In the genomic region with DNA sequence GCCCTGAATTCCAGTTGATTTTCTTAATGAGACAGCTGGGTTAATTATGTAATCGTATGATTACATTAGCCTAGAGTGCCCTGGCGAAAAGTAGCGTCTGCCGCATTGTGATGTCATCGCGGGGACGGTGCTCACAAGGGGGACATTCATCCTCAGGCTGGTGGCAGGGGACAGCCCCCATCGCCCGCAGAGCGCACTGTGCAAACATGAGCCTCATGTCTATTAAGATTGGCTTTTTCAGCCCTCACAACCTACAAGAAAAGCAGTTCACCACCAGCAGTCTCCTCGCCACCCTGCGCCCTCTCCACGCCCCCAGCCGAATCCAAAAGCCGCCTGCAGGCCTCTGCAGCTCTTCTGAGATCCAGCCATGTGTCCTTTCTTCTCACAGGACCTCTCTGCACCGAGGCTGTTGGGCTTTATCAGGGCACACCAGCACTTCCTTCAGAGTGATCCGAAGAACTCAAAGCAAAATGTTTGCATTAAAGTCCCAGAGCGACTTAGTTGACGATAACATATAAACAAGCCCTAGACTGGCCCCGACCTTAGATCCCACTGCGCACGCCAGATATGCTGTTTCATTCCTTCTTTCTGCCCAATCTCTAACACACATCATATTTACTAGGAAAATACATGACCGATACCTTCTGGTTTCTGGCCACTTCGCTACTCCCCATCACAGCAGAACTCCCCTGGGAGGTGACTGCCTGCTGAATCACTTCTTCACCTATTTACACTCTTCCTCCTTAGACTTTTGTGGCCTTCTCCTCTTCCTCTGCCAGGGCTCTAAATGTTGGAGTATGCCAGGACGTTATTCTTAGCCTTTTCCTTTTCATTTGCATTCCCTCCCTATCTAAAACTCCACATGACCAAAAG, we compare ENCODE assay signal across 16 cellular contexts.
A peak's percentile ranks its signal among the peaks of the same experiment; 100 is the strongest.
DNase-seq lines count a peak whose midpoint lies in the region; ATAC-seq, FAIRE-seq and TF ChIP-seq lines count a peak whose summit lies in the region.
"Had no signal": no experiment of that assay in that cellular context is flagged by ENCODE, and none has a peak within 500 bp of the region (broad histone marks: within the 10 kb centered on the region; RNA-seq: fewer than 3 reads in every experiment).

No MANE protein-coding gene starts in this region.

- peak overlapping the region; percentile 72 to 76 for H3K9ac ChIP-seq in K562 (ENCODE audit: insufficient read depth in 1 of 2, low read depth in 2 of 2, low read length in 2 of 2)

- BruUV-seq in K562 (replicated peaks; lab: Mats Ljungman, UMichigan): no TSS peak

- H3K27me3 ChIP-seq in K562 (ENCODE audit: control insufficient read depth in 2 of 2, insufficient read depth in 2 of 2, low read length in 2 of 2) (no peaks in the 10 kb centered on the region), left ventricle myocardium inferior (ENCODE audit: low read depth) (no peaks in the 10 kb centered on the region), pancreas (no peaks in the 10 kb centered on the region), tibial nerve (no peaks in the 10 kb centered on the region)
- H3K27me3 ChIP-seq: neutrophil had no signal

- peak; percentile 93 for ATAC-seq in K562
- ATAC-seq in pancreas: no peak
- ATAC-seq: activated naive CD4-positive, alpha-beta T cell treated with anti-CD3 and anti-CD28 coated beads, Interleukin-2, amount 50 U/mL, for 72 hours had no signal

- peaks cover 7% of the 10 kb centered on the region for H3K9me3 ChIP-seq in K562 (replicated peaks; ENCODE audit: control insufficient read depth, insufficient read depth, low read depth, low read length)
- peaks cover 21% of the 10 kb centered on the region for H3K9me3 ChIP-seq in left ventricle myocardium inferior (replicated peaks)
- no peaks in the 10 kb centered on the region for H3K9me3 ChIP-seq in pancreas
- peaks cover 0 to 11% (median 0%) of the 10 kb centered on the region in 4 donors for H3K9me3 ChIP-seq in tibial nerve

- peaks cover 14% of the 10 kb centered on the region for H3K36me3 ChIP-seq in K562 (ENCODE audit: control insufficient read depth, insufficient read depth, low read length)
- H3K36me3 ChIP-seq in left ventricle myocardium inferior: peaks cover 12% of the 10 kb centered on the region
- H3K36me3 ChIP-seq in pancreas: no peaks in the 10 kb centered on the region
- peaks cover 0 to 47% (median 0%) of the 10 kb centered on the region in 3 donors for H3K36me3 ChIP-seq in tibial nerve

- TF ChIP-seq CTCF in NB4 (IDR thresholded peaks at IDR 0.05; ENCODE audit: low read depth, low read length) (no peak), K562 (IDR thresholded peaks at IDR 0.05 in 2 of 3, conservative IDR thresholded peaks at IDR 0.05 in 1 of 3; ENCODE audit: insufficient read depth in 2 of 3, low read depth in 1 of 3, low read length in 3 of 3) (peak in 1 of 3 experiments; percentile 2; a peak in 2 of 6 replicates), left ventricle myocardium inferior (IDR thresholded peaks at IDR 0.05; ENCODE audit: borderline replicate concordance) (no peak), pancreas (IDR thresholded peaks at IDR 0.05) (no peak), tibial nerve (IDR thresholded peaks at IDR 0.05) (no peak)

- CTCF ChIA-PET in K562 (lab: Yijun Ruan, JAX; ENCODE audit: low intra/inter-chr PET ratio): no interaction called here

- H3K4me2 ChIP-seq in K562 (ENCODE audit: insufficient read depth, low read length): peak overlapping the region; percentile 78

- DNase-seq in NB4 (ENCODE audit: low read depth): peak; percentile 26
- DNase-seq in K562 (ENCODE audit: extremely low read depth in 1 of 4, low spot score in 3 of 4): peak; percentile 79 to 97 (median 85)
- no peak for DNase-seq in left ventricle myocardium inferior
- DNase-seq in putamen (ENCODE audit: low spot score): peak; percentile 52
- no peak for DNase-seq in NCI-H1048 (lab: John Stamatoyannopoulos, UW)
- DNase-seq in pancreas: no peak
- DNase-seq in tibial nerve (ENCODE audit: low spot score in 2 of 2): no peak
- DNase-seq in RKO (ENCODE audit: low spot score): no peak
- DNase-seq: activated CD4-positive, alpha-beta T cell treated with anti-CD3 and anti-CD28 coated beads for 1 hour; AML-193; NCI-H1436; NCI-H510A had no signal

- peaks cover 8% of the 10 kb centered on the region; the same call in 2 of the 3 replicates for H3K79me2 ChIP-seq in K562 (ENCODE audit: control insufficient read depth, insufficient read depth, low read length)

- H2AFZ ChIP-seq in K562 (ENCODE audit: low read depth, low read length): peak overlapping the region; percentile 71

- TF ChIP-seq EP300 in K562 (IDR thresholded peaks at IDR 0.05; ENCODE audit: low read length) (peak; percentile 94), tibial nerve (IDR thresholded peaks at IDR 0.05) (no peak)

- H3K27ac ChIP-seq in K562 (ENCODE audit: extremely low read depth, low read depth, low read length): peak overlapping the region; percentile 96
- H3K27ac ChIP-seq in left ventricle myocardium inferior (replicated peaks): peak overlapping the region; percentile 58
- H3K27ac ChIP-seq in pancreas: no peak overlapping the region
- H3K27ac ChIP-seq in tibial nerve: peak overlapping the region in 2 of 4 donors; percentile 64 to 69
- H3K27ac ChIP-seq: neutrophil had no signal

- intact Hi-C loops in K562 (cut with micrococcal nuclease): loop anchor here (5.0 kb wide), 2 partner anchors 178 to 263 kb away; a partner anchor contains a TSS
- intact Hi-C loops in left ventricle myocardium inferior (cut with micrococcal nuclease): no loop called here
- intact Hi-C loops in pancreas (cut with DNase I): no loop called here

- peaks cover 29 to 35% of the 10 kb centered on the region in 2 experiments; a peak in 4 of 5 replicates for H3K4me1 ChIP-seq in K562 (replicated peaks in 1 of 2; ENCODE audit: control insufficient read depth in 2 of 2, insufficient read depth in 2 of 2, low read length in 2 of 2)
- peaks cover 34% of the 10 kb centered on the region for H3K4me1 ChIP-seq in left ventricle myocardium inferior
- no peaks in the 10 kb centered on the region for H3K4me1 ChIP-seq in pancreas
- H3K4me1 ChIP-seq in tibial nerve: peaks cover 0 to 6% (median 3%) of the 10 kb centered on the region in 4 donors

- no peaks in the 10 kb centered on the region; the same call in 1 of the 2 replicates for H4K20me1 ChIP-seq in K562 (replicated peaks; ENCODE audit: control insufficient read depth, insufficient read depth, low read length)

- TF ChIP-seq RAD21 in K562 (CRISPR knock-in tag; conservative IDR thresholded peaks at IDR 0.05 in 1 of 2, IDR thresholded peaks at IDR 0.05 in 1 of 2): no peak; a peak in 1 of 4 replicates

- FAIRE-seq in K562 (lab: Jason Lieb, UNC) (peak; percentile 97), pancreas (lab: Jason Lieb, UNC) (no peak)
- FAIRE-seq: H54 had no signal

- POLR2A ChIA-PET in K562 (lab: Yijun Ruan, JAX): interaction anchor here (0.6 to 2.2 kb wide), 2 partner anchors 9 to 29 kb away, joined by 3 to 8 read pairs; no protein-coding TSS in a partner anchor

- no peak overlapping the region for H3K4me3 ChIP-seq in NB4 (ENCODE audit: low read depth, low read length)
- H3K4me3 ChIP-seq in K562: peak overlapping the region; percentile 7; the same call in 1 of the 2 replicates
- H3K4me3 ChIP-seq in left ventricle myocardium inferior: peak overlapping the region; percentile 12
- no peak overlapping the region for H3K4me3 ChIP-seq in pancreas
- no peak overlapping the region for H3K4me3 ChIP-seq in tibial nerve
- H3K4me3 ChIP-seq: lung had no signal

- H3K9me1 ChIP-seq in K562 (ENCODE audit: control insufficient read depth, insufficient read depth, low read length): no peaks in the 10 kb centered on the region

- in situ Hi-C loops in K562 (cut with MboI): no loop called here

- no peak for TF ChIP-seq POLR2A in NB4 (IDR thresholded peaks at IDR 0.05; ENCODE audit: extremely low read depth, insufficient read length)
- TF ChIP-seq POLR2A in K562 (conservative IDR thresholded peaks at IDR 0.05): no peak; the same call in 1 of the 2 replicates
- TF ChIP-seq POLR2A in tibial nerve (IDR thresholded peaks at IDR 0.05): no peak

- WGBS in K562 (ENCODE audit: insufficient coverage, low coverage, missing lambda C conversion rate): 5% methylated on average over 25 of the region's 25 CpGs
- WGBS in pancreas, 2 donors: 89 to 90% methylated on average over 25 of the region's 25 CpGs
- WGBS in tibial nerve, 2 donors: 64 to 71% methylated on average over 25 of the region's 25 CpGs

TF ChIP-seq in K562, 482 proteins besides CTCF, POLR2A, EP300 and RAD21 (continues in another document):
- TF ChIP-seq HSF4 (CRISPR knock-in tag; IDR thresholded peaks at IDR 0.05; ENCODE audit: borderline replicate concordance) (no peak), GABPB2 (CRISPR knock-in tag; conservative IDR thresholded peaks at IDR 0.05) (no peak), ZNF232 (CRISPR knock-in tag; IDR thresholded peaks at IDR 0.05) (no peak), ZNF586 (CRISPR knock-in tag; conservative IDR thresholded peaks at IDR 0.05) (no peak), NR3C1 (CRISPR knock-in tag; IDR thresholded peaks at IDR 0.05) (no peak), CREBBP (IDR thresholded peaks at IDR 0.05; ENCODE audit: low read depth, low read length) (no peak), TAF1 (IDR thresholded peaks at IDR 0.05; ENCODE audit: control insufficient read depth, extremely low read depth, insufficient read depth, low read length, severe bottlenecking) (peak; percentile 52), CCAR2 (IDR thresholded peaks at IDR 0.05; ENCODE audit: low read depth, low read length) (no peak)
- TF ChIP-seq, protein P1, sequence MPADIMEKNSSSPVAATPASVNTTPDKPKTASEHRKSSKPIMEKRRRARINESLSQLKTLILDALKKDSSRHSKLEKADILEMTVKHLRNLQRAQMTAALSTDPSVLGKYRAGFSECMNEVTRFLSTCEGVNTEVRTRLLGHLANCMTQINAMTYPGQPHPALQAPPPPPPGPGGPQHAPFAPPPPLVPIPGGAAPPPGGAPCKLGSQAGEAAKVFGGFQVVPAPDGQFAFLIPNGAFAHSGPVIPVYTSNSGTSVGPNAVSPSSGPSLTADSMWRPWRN (IDR thresholded peaks at IDR 0.05; ENCODE audit: low read depth): peak; percentile 78
- TF ChIP-seq, protein P2, sequence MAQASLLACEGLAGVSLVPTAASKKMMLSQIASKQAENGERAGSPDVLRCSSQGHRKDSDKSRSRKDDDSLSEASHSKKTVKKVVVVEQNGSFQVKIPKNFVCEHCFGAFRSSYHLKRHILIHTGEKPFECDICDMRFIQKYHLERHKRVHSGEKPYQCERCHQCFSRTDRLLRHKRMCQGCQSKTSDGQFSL (CRISPR knock-in tag; IDR thresholded peaks at IDR 0.05): no peak
- TF ChIP-seq, protein P2 (tag; IDR thresholded peaks at IDR 0.05): no peak

Comparison
In these comparisons a context has a peak if more than half of its experiments do, and no peak if none do; other contexts are left out.
1. DNase-seq: peak in NB4 (single experiment), K562 (4 of 4) and putamen (single experiment); none in left ventricle myocardium inferior (single experiment), NCI-H1048 (single experiment), pancreas (0 of 6), tibial nerve (0 of 2) and RKO (single experiment).
2. H3K4me3 ChIP-seq: peak in K562 (single experiment) and left ventricle myocardium inferior (single experiment); none in NB4 (single experiment), pancreas (0 of 4) and tibial nerve (0 of 4).
3. H3K27ac ChIP-seq: peak in K562 (single experiment) and left ventricle myocardium inferior (single experiment); none in pancreas (0 of 4).